16 cellular contexts compared by ENCODE assay signal in the genomic region with DNA sequence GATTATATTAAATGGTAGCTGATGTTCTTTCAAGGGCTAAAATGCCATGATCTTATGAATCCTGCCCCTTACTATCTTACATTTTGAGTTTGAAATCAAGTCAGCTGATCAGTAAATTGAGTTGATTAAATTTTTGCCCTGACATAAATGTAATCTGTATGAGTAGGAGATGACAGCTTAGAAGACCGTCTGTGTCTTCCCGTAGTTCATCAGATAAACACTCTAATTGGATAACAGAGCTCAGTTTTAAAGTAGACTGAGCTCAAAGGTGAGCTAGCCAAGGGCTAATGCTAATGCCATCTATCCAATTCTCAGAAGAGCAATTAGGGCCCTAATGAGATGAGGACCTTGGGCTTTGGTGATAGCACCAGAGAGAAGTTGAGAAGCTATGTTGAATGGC.
DNase-seq lines count a peak whose midpoint lies in the region; TF ChIP-seq lines count a peak whose summit lies in the region.
"Had no signal": no experiment of that assay in that cellular context is flagged by ENCODE, and none has a peak within 500 bp of the region (broad histone marks: within the 10 kb centered on the region; RNA-seq: fewer than 3 reads in every experiment).

No MANE protein-coding gene starts in this region.

- no peak overlapping the region for H3K4me3 ChIP-seq in BLaER1 treated with 17β-estradiol and CSF1 and Interleukin-3, amounts not matched to agents 10 nM and 100 nM
- H3K4me3 ChIP-seq in Karpas-422 (ENCODE audit: low read length) (no peak overlapping the region), SK-N-SH (ENCODE audit: low read depth in 2 of 2, low read length in 1 of 2) (no peak overlapping the region), mesendoderm (ENCODE audit: low read length) (no peak overlapping the region)
- H3K4me3 ChIP-seq: HAP-1 had no signal

- H3K9me2 ChIP-seq in Karpas-422 (replicated peaks; ENCODE audit: insufficient read depth, low read length), result no peaks in the 10 kb centered on the region
- no peaks in the 10 kb centered on the region for H3K9me2 ChIP-seq in SK-N-SH

- no peak overlapping the region for H3K4ac ChIP-seq in mesendoderm (ENCODE audit: low read depth, low read length)

- H3K56ac ChIP-seq in mesendoderm (ENCODE audit: low read length), result no peak overlapping the region

- H3K4me2 ChIP-seq in BLaER1 treated with 17β-estradiol and CSF1 and Interleukin-3, amounts not matched to agents 10 nM and 100 nM, result peak overlapping the region in 8 of 11 experiments; percentile 14 to 89 (median 69); a peak in 13 of 22 replicates
- peak overlapping the region; percentile 49 for H3K4me2 ChIP-seq in Karpas-422 (ENCODE audit: low read depth, low read length, poor library complexity, severe bottlenecking)
- H3K4me2 ChIP-seq in SK-N-SH, result no peak overlapping the region
- H3K4me2 ChIP-seq in mesendoderm (ENCODE audit: low read length), result no peak overlapping the region

- no peaks in the 10 kb centered on the region for H3K79me1 ChIP-seq in mesendoderm (ENCODE audit: low read length)

- no peak overlapping the region for H3K9ac ChIP-seq in BLaER1 treated with 17β-estradiol and CSF1 and Interleukin-3, amounts not matched to agents 10 nM and 100 nM
- H3K9ac ChIP-seq in Karpas-422 (ENCODE audit: low read length), result no peak overlapping the region
- no peak overlapping the region for H3K9ac ChIP-seq in SK-N-SH
- H3K9ac ChIP-seq in mesendoderm (ENCODE audit: low read length), result no peak overlapping the region

- CTCF ChIA-PET in SK-N-SH (lab: Yijun Ruan, JAX), result interaction anchor here (0.5 to 2.7 kb wide), 6 partner anchors 8 to 261 kb away, joined by 3 to 13 read pairs (median 4); no protein-coding TSS in a partner anchor

- H2AFZ ChIP-seq in Karpas-422 (ENCODE audit: low read length) (no peak overlapping the region), SK-N-SH (ENCODE audit: low read depth) (no peak overlapping the region)

- H3K27me3 Mint-ChIP-seq in endothelial cell (ENCODE audit: unreplicated experiment), result peaks cover 5% of the 10 kb centered on the region
- H3K27me3 Mint-ChIP-seq: B cell; CD4-positive, alpha-beta T cell; IgD-negative memory B cell had no signal

- H2AK5ac ChIP-seq in mesendoderm (ENCODE audit: low read length), result no peak overlapping the region

- peaks cover 54 to 100% (median 89%) of the 10 kb centered on the region in 10 experiments for H3K4me1 ChIP-seq in BLaER1 treated with 17β-estradiol and CSF1 and Interleukin-3, amounts not matched to agents 10 nM and 100 nM
- peaks cover 54% of the 10 kb centered on the region for H3K4me1 ChIP-seq in Karpas-422 (ENCODE audit: low read length)
- H3K4me1 ChIP-seq in SK-N-SH (ENCODE audit: control insufficient read depth in 1 of 2, insufficient read depth in 2 of 2, low read depth in 1 of 2, low read length in 1 of 2), result peaks cover 21 to 27% of the 10 kb centered on the region in 2 experiments
- H3K4me1 ChIP-seq in mesendoderm (ENCODE audit: control insufficient read depth, low read depth, low read length), result peaks cover 4% of the 10 kb centered on the region

- H3K36me3 ChIP-seq in BLaER1 treated with 17β-estradiol and CSF1 and Interleukin-3, amounts not matched to agents 10 nM and 100 nM, result peaks cover 19 to 68% (median 45%) of the 10 kb centered on the region in 11 experiments
- H3K36me3 ChIP-seq in Karpas-422 (ENCODE audit: insufficient read depth, low read length), result peaks cover 22% of the 10 kb centered on the region
- H3K36me3 ChIP-seq in SK-N-SH (replicated peaks in 1 of 2; ENCODE audit: control insufficient read depth in 1 of 2, insufficient read depth in 2 of 2, low read length in 1 of 2), result peaks cover 9 to 14% of the 10 kb centered on the region in 2 experiments
- H3K36me3 ChIP-seq in mesendoderm (ENCODE audit: control insufficient read depth, insufficient read depth, low read length), result no peaks in the 10 kb centered on the region

- H4K20me1 ChIP-seq in BLaER1 treated with 17β-estradiol and CSF1 and Interleukin-3, amounts not matched to agents 10 nM and 100 nM, result peaks cover 0 to 21% (median 0%) of the 10 kb centered on the region in 11 experiments; a peak in 6 of 22 replicates
- H4K20me1 ChIP-seq in Karpas-422 (ENCODE audit: insufficient read depth, low read depth, low read length), result no peaks in the 10 kb centered on the region
- peaks cover 7% of the 10 kb centered on the region; the same call in 1 of the 2 replicates for H4K20me1 ChIP-seq in SK-N-SH (ENCODE audit: insufficient read depth)

- H3K36me3 Mint-ChIP-seq in endothelial cell (ENCODE audit: low read depth, unreplicated experiment), result peaks cover 29% of the 10 kb centered on the region

- POLR2A ChIA-PET in SK-N-SH (lab: Yijun Ruan, JAX), result no interaction called here

- H3K4me3 Mint-ChIP-seq in endothelial cell (ENCODE audit: unreplicated experiment), result no peak overlapping the region
- H3K4me3 Mint-ChIP-seq: B cell; CD4-positive, alpha-beta T cell had no signal

- no peak overlapping the region for H4K8ac ChIP-seq in mesendoderm (ENCODE audit: low read depth, low read length)

- no peak overlapping the region for H2BK5ac ChIP-seq in mesendoderm (ENCODE audit: low read length)

- no peak overlapping the region for H3K23ac ChIP-seq in mesendoderm (ENCODE audit: low read length)

- H3K79me2 ChIP-seq in Karpas-422 (ENCODE audit: low read length), result peaks cover 82% of the 10 kb centered on the region
- H3K79me2 ChIP-seq in SK-N-SH (ENCODE audit: insufficient read depth), result peaks cover 38% of the 10 kb centered on the region; the same call in 1 of the 2 replicates
- H3K79me2 ChIP-seq in mesendoderm (ENCODE audit: control insufficient read depth, insufficient read depth, low read length), result no peaks in the 10 kb centered on the region

- H3K27me3 ChIP-seq in BLaER1 treated with 17β-estradiol and CSF1 and Interleukin-3, amounts not matched to agents 10 nM and 100 nM, result no peaks in the 10 kb centered on the region
- no peaks in the 10 kb centered on the region for H3K27me3 ChIP-seq in Karpas-422 (ENCODE audit: low read length)
- no peaks in the 10 kb centered on the region for H3K27me3 ChIP-seq in SK-N-SH (ENCODE audit: insufficient read depth)
- no peaks in the 10 kb centered on the region for H3K27me3 ChIP-seq in mesendoderm (ENCODE audit: insufficient read depth, low read length, poor library complexity)

- no peak overlapping the region for H4K5ac ChIP-seq in mesendoderm (ENCODE audit: low read length)

- no peaks in the 10 kb centered on the region for H3K9me3 Mint-ChIP-seq in endothelial cell (ENCODE audit: unreplicated experiment)
- H3K9me3 Mint-ChIP-seq: CD4-positive, alpha-beta T cell; IgD-negative memory B cell had no signal

- peaks cover 0 to 33% (median 16%) of the 10 kb centered on the region in 11 experiments; a peak in 17 of 22 replicates for H3K9me3 ChIP-seq in BLaER1 treated with 17β-estradiol and CSF1 and Interleukin-3, amounts not matched to agents 10 nM and 100 nM (replicated peaks in 1 of 11)
- H3K9me3 ChIP-seq in Karpas-422 (ENCODE audit: low read length), result no peaks in the 10 kb centered on the region
- no peaks in the 10 kb centered on the region for H3K9me3 ChIP-seq in SK-N-SH
- H3K9me3 ChIP-seq: Caco-2, HAP-1 had no signal

- no peak overlapping the region for H3K27ac ChIP-seq in BLaER1 treated with 17β-estradiol and CSF1 and Interleukin-3, amounts not matched to agents 10 nM and 100 nM
- H3K27ac ChIP-seq in Karpas-422 (ENCODE audit: low read length) (peak overlapping the region; percentile 77), SK-N-SH (ENCODE audit: low read depth in 2 of 2, low read length in 1 of 2) (no peak overlapping the region), mesendoderm (ENCODE audit: low read depth, low read length) (no peak overlapping the region)
- H3K27ac ChIP-seq: C4-2B had no signal

- no peak overlapping the region for H2BK120ac ChIP-seq in mesendoderm (ENCODE audit: low read depth, low read length)

- TF ChIP-seq EP300 in SK-N-SH (IDR thresholded peaks at IDR 0.05; ENCODE audit: borderline replicate concordance in 1 of 2, low read depth in 1 of 2, low read length in 1 of 2), result peak in 1 of 2 experiments; percentile 34; a peak in 1 of 4 replicates

- H3K4me1 Mint-ChIP-seq in endothelial cell (ENCODE audit: unreplicated experiment), result peaks cover 58% of the 10 kb centered on the region

- no peak for TF ChIP-seq CTCF in SK-N-SH (IDR thresholded peaks at IDR 0.05)
- no peak for TF ChIP-seq CTCF in endothelial cell (IDR thresholded peaks at IDR 0.05; ENCODE audit: unreplicated experiment)

- peak overlapping the region; percentile 33 for H3K27ac Mint-ChIP-seq in endothelial cell (ENCODE audit: unreplicated experiment)
- H3K27ac Mint-ChIP-seq: B cell; CD4-positive, alpha-beta T cell had no signal

- DNase-seq in Karpas-422, result no peak
- DNase-seq in SK-N-SH, result no peak
- DNase-seq in endothelial cell (ENCODE audit: low spot score), result no peak
- DNase-seq in NCI-H1417 (lab: John Stamatoyannopoulos, UW), result no peak
- no peak for DNase-seq in mesendoderm
- no peak for DNase-seq in hippocampal formation (lab: John Stamatoyannopoulos, UW)
- DNase-seq: Caco-2; CD4-positive, alpha-beta T cell; DMS153; DMS79 treated with DMSO at 0.1 percent for 48 hours; GF-D8 had no signal

- no peak overlapping the region for H3K18ac ChIP-seq in mesendoderm (ENCODE audit: low read length)

- WGBS in SK-N-SH (ENCODE audit: low lambda C conversion rate), result 72% methylated on average over 2 of the region's 2 CpGs
- no CpG with 5 or more reads among the region's 2 CpGs for WGBS in mesendoderm (ENCODE audit: extremely low coverage, insufficient coverage, low lambda C conversion rate)

- no peak overlapping the region for H2BK15ac ChIP-seq in mesendoderm (replicated peaks; ENCODE audit: low read depth)

- no peak for TF ChIP-seq RAD21 in SK-N-SH (IDR thresholded peaks at IDR 0.05; ENCODE audit: low read length)

- peaks cover 23% of the 10 kb centered on the region for H3F3A ChIP-seq in SK-N-SH (replicated peaks; ENCODE audit: insufficient read depth)

TF ChIP-seq in SK-N-SH, 30 proteins besides CTCF, POLR2A, EP300 and RAD21 (continues in another document):
- TF ChIP-seq GATA2 (CRISPR knock-in tag; IDR thresholded peaks at IDR 0.05), result peak; percentile 74
- TF ChIP-seq FOXJ3 (CRISPR knock-in tag; IDR thresholded peaks at IDR 0.05), result peak; percentile 28; the same call in 1 of the 2 replicates

Comparison
In these comparisons a context has a peak if more than half of its experiments do, and no peak if none do; other contexts are left out.
1. H3K4me2 ChIP-seq: peak in BLaER1 treated with 17β-estradiol and CSF1 and Interleukin-3, amounts not matched to agents 10 nM and 100 nM (8 of 11) and Karpas-422 (single experiment); none in SK-N-SH (single experiment) and mesendoderm (single experiment).